Comparison of ENCODE assay signal across 8 cellular contexts in genomic region chr9:34636791-34637355, GRCh38. TPM values are rescaled to one million over a fixed set of nuclear protein-coding genes. Genes with fewer than 3 reads are reported as not detected.
DNase-seq lines count a peak whose midpoint lies in the region; ATAC-seq, FAIRE-seq and TF ChIP-seq lines count a peak whose summit lies in the region.

No MANE protein-coding gene starts in this region.

- H3K9me2 ChIP-seq in SK-N-SH, result no peaks in the 10 kb centered on the region

- H3K4me3 ChIP-seq in A549 (peak overlapping the region; percentile 73), SK-N-SH (ENCODE audit: low read depth in 2 of 2, low read length in 1 of 2) (peak overlapping the region; percentile 66 to 69), epithelial cell of proximal tubule (ENCODE audit: low read depth, low read length) (peak overlapping the region; percentile 83), neutrophil (ENCODE audit: low read depth in 1 of 2, low read length in 1 of 2) (peak overlapping the region; percentile 84 to 98)

- 0 out of 2 replicates have a peak, but pooled peaks cover 3% of the 10 kb centered on the region for H4K20me1 ChIP-seq in SK-N-SH (ENCODE audit: insufficient read depth)

- ATAC-seq in A549 (peak in 1 of 2 experiments; percentile 18; a peak in 3 of 6 replicates), GM19035 (IDR thresholded peaks at IDR 0.05; ENCODE audit: unreplicated experiment) (peak; percentile 16), HG02981 (IDR thresholded peaks at IDR 0.05; ENCODE audit: unreplicated experiment) (no peak)

- H3K4me2 ChIP-seq in A549 (peak overlapping the region; percentile 93), SK-N-SH (peak overlapping the region; percentile 98)

- TF ChIP-seq POLR2A in A549 (IDR thresholded peaks at IDR 0.05; ENCODE audit: low read length) (no peak), H54 (IDR thresholded peaks at IDR 0.05; ENCODE audit: low read depth, low read length) (no peak)

- peaks cover 22% of the 10 kb centered on the region for H3K79me2 ChIP-seq in SK-N-SH (ENCODE audit: insufficient read depth)

- no peak for TF ChIP-seq RAD21 in A549 (conservative IDR thresholded peaks at IDR 0.05 in 1 of 2, IDR thresholded peaks at IDR 0.05 in 1 of 2)
- TF ChIP-seq RAD21 in SK-N-SH (IDR thresholded peaks at IDR 0.05; ENCODE audit: low read length), result no peak

- H3K9me3 ChIP-seq in A549, result no peaks in the 10 kb centered on the region
- H3K9me3 ChIP-seq in SK-N-SH, result no peaks in the 10 kb centered on the region
- no peaks in the 10 kb centered on the region for H3K9me3 ChIP-seq in neutrophil

- H3K36me3 ChIP-seq in SK-N-SH (replicated peaks in 1 of 2; ENCODE audit: control insufficient read depth in 1 of 2, insufficient read depth in 2 of 2, low read length in 1 of 2) (peaks cover 0 to 5% of the 10 kb centered on the region in 2 experiments), neutrophil (no peaks in the 10 kb centered on the region)

- H3K4me1 ChIP-seq in A549 (peaks cover 26% of the 10 kb centered on the region; the same call in 2 of the 3 replicates), SK-N-SH (ENCODE audit: control insufficient read depth in 1 of 2, insufficient read depth in 2 of 2, low read depth in 1 of 2, low read length in 1 of 2) (peaks cover 4 to 20% of the 10 kb centered on the region in 2 experiments; a peak in 1 of 4 replicates), neutrophil (ENCODE audit: control insufficient read depth in 1 of 2, insufficient read depth in 1 of 2, low read depth in 1 of 2, low read length in 1 of 2) (peaks cover 17 to 19% of the 10 kb centered on the region in 2 experiments)

- H3K9ac ChIP-seq in SK-N-SH, result peak overlapping the region; percentile 67

- 1% methylated on average over 18 of the region's 23 CpGs for WGBS in A549 (ENCODE audit: missing lambda C conversion rate)
- 0% methylated on average over 11 of the region's 23 CpGs for WGBS in SK-N-SH (ENCODE audit: low lambda C conversion rate)

- peak in 1 of 2 experiments; percentile 41 for DNase-seq in A549 (ENCODE audit: low read depth in 1 of 2, low spot score in 1 of 2)
- no peak for DNase-seq in SK-N-SH
- no peak for DNase-seq in epithelial cell of proximal tubule (ENCODE audit: low read depth)
- DNase-seq in LoVo (ENCODE audit: low spot score), result no peak
- DNase-seq in H54 (ENCODE audit: insufficient read length, low spot score), result no peak

- H2AFZ ChIP-seq in SK-N-SH (ENCODE audit: low read depth), result peak overlapping the region; percentile 69

- FAIRE-seq in A549 (lab: Jason Lieb, UNC) (no peak), H54 (lab: Jason Lieb, UNC) (no peak)

- TF ChIP-seq CTCF in A549 (IDR thresholded peaks at IDR 0.05), result no peak
- TF ChIP-seq CTCF in SK-N-SH (IDR thresholded peaks at IDR 0.05), result no peak
- TF ChIP-seq CTCF in epithelial cell of proximal tubule (conservative IDR thresholded peaks at IDR 0.05; ENCODE audit: low read depth, low read length), result no peak
- no peak for TF ChIP-seq CTCF in neutrophil (IDR thresholded peaks at IDR 0.05)

- TF ChIP-seq EP300 in A549 (IDR thresholded peaks at IDR 0.05) (no peak), SK-N-SH (IDR thresholded peaks at IDR 0.05; ENCODE audit: borderline replicate concordance in 1 of 2, low read depth in 1 of 2, low read length in 1 of 2) (no peak)

- CTCF ChIA-PET in A549 (lab: Yijun Ruan, JAX), result interaction anchor here (1.9 to 22.6 kb wide), 8 partner anchors 7 to 233 kb away, joined by 6 to 429 read pairs (median 77); partner anchors contain the start of genes ARID3C, CCL27, DCTN3 and GALT
- CTCF ChIA-PET in SK-N-SH (lab: Yijun Ruan, JAX), result interaction anchor here (0.6 to 12.3 kb wide), 11 partner anchors 12 to 233 kb away, joined by 3 to 256 read pairs (median 7); partner anchors contain the start of genes GALT, IL11RA and RPP25L

- POLR2A ChIA-PET in A549 (lab: Yijun Ruan, JAX), result interaction anchor here (0.6 to 2.3 kb wide), 6 partner anchors 8 to 415 kb away, joined by 3 to 17 read pairs (median 6); partner anchors contain the start of genes ARID3C, DCTN3, GALT and IL11RA
- POLR2A ChIA-PET in SK-N-SH (lab: Yijun Ruan, JAX), result interaction anchor here (0.6 to 2.3 kb wide), 8 partner anchors 9 to 585 kb away, joined by 3 to 22 read pairs (median 10); partner anchors contain the start of genes DCTN3 and GALT

- peak overlapping the region; percentile 88 to 95 for H3K27ac ChIP-seq in A549
- H3K27ac ChIP-seq in SK-N-SH (ENCODE audit: low read depth in 2 of 2, low read length in 1 of 2), result peak overlapping the region; percentile 32 to 72; a peak in 3 of 4 replicates
- H3K27ac ChIP-seq in neutrophil, result peak overlapping the region; percentile 80

- H3K27me3 ChIP-seq in SK-N-SH (ENCODE audit: insufficient read depth), result no peaks in the 10 kb centered on the region
- H3K27me3 ChIP-seq in neutrophil, result peaks cover 13% of the 10 kb centered on the region

- no peaks in the 10 kb centered on the region for H3F3A ChIP-seq in SK-N-SH (replicated peaks; ENCODE audit: insufficient read depth)

TF ChIP-seq in A549, 52 proteins besides CTCF, POLR2A, EP300 and RAD21 (continues in another document):
- 0 out of 2 replicates have a peak, but pooled peaks have one; percentile 11 for TF ChIP-seq TP53 (CRISPR knock-in tag; IDR thresholded peaks at IDR 0.05)

TF ChIP-seq in SK-N-SH, 30 proteins besides CTCF, POLR2A, EP300 and RAD21 (continues in another document):
- TF ChIP-seq MXI1 (IDR thresholded peaks at IDR 0.05; ENCODE audit: low read depth, low read length) (peak; percentile 88), NRF1 (IDR thresholded peaks at IDR 0.05; ENCODE audit: low read depth, low read length) (no peak), FOSL2 (IDR thresholded peaks at IDR 0.05; ENCODE audit: borderline replicate concordance, low read depth) (no peak), ELF1 (IDR thresholded peaks at IDR 0.05) (no peak), USF1 (IDR thresholded peaks at IDR 0.05; ENCODE audit: borderline replicate concordance, low read depth) (no peak; the same call in 1 of the 2 replicates), RFX5 (IDR thresholded peaks at IDR 0.05; ENCODE audit: low read length) (no peak)

RNA-seq across cellular contexts. Expression of gene SIGMAR1, which starts 0.7 kb away (rescaled TPM):
- polyA plus RNA-seq in A549 (2011; rRNA removed) (64.6 and 95.4 TPM in 2 replicates), A549 (2017; fragmentation: RNase III; extraction: RNeasy Plus Mini Kit Qiagen cat#74134 plus additional on column Dnase treatment) (141 to 150 TPM (median 147 TPM) in 3 replicates), SK-N-SH (2012; rRNA removed) (73.7 and 79.0 TPM in 2 replicates)
- 151 and 198 TPM in 2 replicates for polyA plus RNA-seq in A549 (2012; cell fraction: cytosol; rRNA removed)
- 81.6 and 107 TPM in 2 replicates for polyA plus RNA-seq in A549 (2012; cell fraction: nucleus; rRNA removed)
- 51.5 and 62.9 TPM in 2 replicates for polyA minus RNA-seq in A549 (2011; rRNA and poly(A)+ RNA removed)
- polyA plus RNA-seq in SK-N-SH (2012; cell fraction: cytosol; rRNA removed), result 50.9 and 78.9 TPM in 2 replicates
- 37.3 and 41.3 TPM in 2 replicates for polyA plus RNA-seq in SK-N-SH (2012; cell fraction: nucleus; rRNA removed)
- total RNA-seq in epithelial cell of proximal tubule, result 97.9 and 178 TPM in 2 replicates

RNA-seq across cellular contexts. Expression of gene ARID3C, which starts 8.0 kb away (rescaled TPM):
- polyA plus RNA-seq in A549 (2011; rRNA removed), result 0.12 TPM in 1 of 2 replicates, not detected in the other
- 0.04 and 0.10 TPM in 2 replicates for polyA plus RNA-seq in A549 (2012; cell fraction: cytosol; rRNA removed)
- 0.09 and 0.14 TPM in 2 replicates for polyA plus RNA-seq in A549 (2012; cell fraction: nucleus; rRNA removed)
- polyA plus RNA-seq in A549 (2017; fragmentation: RNase III; extraction: RNeasy Plus Mini Kit Qiagen cat#74134 plus additional on column Dnase treatment), result 0.08 to 0.10 TPM (median 0.09 TPM) in 3 replicates
- not detected in 2 replicates for polyA minus RNA-seq in A549 (2011; rRNA and poly(A)+ RNA removed)
- 0.08 and 0.11 TPM in 2 replicates for polyA plus RNA-seq in SK-N-SH (2012; rRNA removed)
- 0.09 and 0.13 TPM in 2 replicates for polyA plus RNA-seq in SK-N-SH (2012; cell fraction: cytosol; rRNA removed)
- 0.29 and 0.38 TPM in 2 replicates for polyA plus RNA-seq in SK-N-SH (2012; cell fraction: nucleus; rRNA removed)
- not detected in 2 replicates for total RNA-seq in epithelial cell of proximal tubule

RNA-seq across cellular contexts. Expression of gene GALT, which starts 9.6 kb away (rescaled TPM):
- 19.0 and 24.4 TPM in 2 replicates for polyA plus RNA-seq in A549 (2011; rRNA removed)
- polyA plus RNA-seq in A549 (2012; cell fraction: cytosol; rRNA removed), result 26.1 and 28.5 TPM in 2 replicates
- 121 and 128 TPM in 2 replicates for polyA plus RNA-seq in A549 (2012; cell fraction: nucleus; rRNA removed)
- 24.7 to 31.9 TPM (median 28.4 TPM) in 3 replicates for polyA plus RNA-seq in A549 (2017; fragmentation: RNase III; extraction: RNeasy Plus Mini Kit Qiagen cat#74134 plus additional on column Dnase treatment)
- polyA minus RNA-seq in A549 (2011; rRNA and poly(A)+ RNA removed), result 23.5 and 24.0 TPM in 2 replicates
- polyA plus RNA-seq in SK-N-SH (2012; rRNA removed), result 45.9 and 49.1 TPM in 2 replicates
- polyA plus RNA-seq in SK-N-SH (2012; cell fraction: cytosol; rRNA removed), result 9.8 and 13.0 TPM in 2 replicates
- 303 and 342 TPM in 2 replicates for polyA plus RNA-seq in SK-N-SH (2012; cell fraction: nucleus; rRNA removed)
- 20.3 and 24.5 TPM in 2 replicates for total RNA-seq in epithelial cell of proximal tubule

RNA-seq across cellular contexts. Expression of gene IL11RA, which starts 15.1 kb away (rescaled TPM):
- polyA plus RNA-seq in A549 (2011; rRNA removed) (5.6 and 8.1 TPM in 2 replicates), A549 (2017; fragmentation: RNase III; extraction: RNeasy Plus Mini Kit Qiagen cat#74134 plus additional on column Dnase treatment) (5.1 to 7.8 TPM (median 6.8 TPM) in 3 replicates), SK-N-SH (2012; rRNA removed) (16.5 and 20.8 TPM in 2 replicates)
- polyA plus RNA-seq in A549 (2012; cell fraction: cytosol; rRNA removed), result 5.7 and 6.8 TPM in 2 replicates
- 54.1 and 57.5 TPM in 2 replicates for polyA plus RNA-seq in A549 (2012; cell fraction: nucleus; rRNA removed)
- 9.2 and 11.0 TPM in 2 replicates for polyA minus RNA-seq in A549 (2011; rRNA and poly(A)+ RNA removed)
- 4.0 and 5.5 TPM in 2 replicates for polyA plus RNA-seq in SK-N-SH (2012; cell fraction: cytosol; rRNA removed)
- 175 and 189 TPM in 2 replicates for polyA plus RNA-seq in SK-N-SH (2012; cell fraction: nucleus; rRNA removed)
- 1.8 and 4.7 TPM in 2 replicates for total RNA-seq in epithelial cell of proximal tubule

RNA-seq across cellular contexts. Expression of gene DCTN3, which starts 16.6 kb away (rescaled TPM):
- polyA plus RNA-seq in A549 (2011; rRNA removed), result 64.8 and 74.3 TPM in 2 replicates
- polyA plus RNA-seq in A549 (2012; cell fraction: cytosol; rRNA removed), result 156 and 165 TPM in 2 replicates
- polyA plus RNA-seq in A549 (2012; cell fraction: nucleus; rRNA removed), result 97.1 and 103 TPM in 2 replicates
- polyA plus RNA-seq in A549 (2017; fragmentation: RNase III; extraction: RNeasy Plus Mini Kit Qiagen cat#74134 plus additional on column Dnase treatment), result 92.9 to 97.4 TPM (median 96.3 TPM) in 3 replicates
- 50.5 and 54.1 TPM in 2 replicates for polyA minus RNA-seq in A549 (2011; rRNA and poly(A)+ RNA removed)
- 210 and 300 TPM in 2 replicates for polyA plus RNA-seq in SK-N-SH (2012; rRNA removed)
- polyA plus RNA-seq in SK-N-SH (2012; cell fraction: cytosol; rRNA removed), result 232 and 236 TPM in 2 replicates
- 163 and 193 TPM in 2 replicates for polyA plus RNA-seq in SK-N-SH (2012; cell fraction: nucleus; rRNA removed)
- total RNA-seq in epithelial cell of proximal tubule, result 90.6 and 150 TPM in 2 replicates

Comparison
In these comparisons a context has a peak if more than half of its experiments do, and no peak if none do; other contexts are left out.
1. Of the 12 proteins assayed by ChIP-seq in both A549 and SK-N-SH: peak only in A549: USF2; only in SK-N-SH: MAX; in both: none; in neither: 10.